18 cellular contexts compared by ENCODE assay signal in the genomic region with DNA sequence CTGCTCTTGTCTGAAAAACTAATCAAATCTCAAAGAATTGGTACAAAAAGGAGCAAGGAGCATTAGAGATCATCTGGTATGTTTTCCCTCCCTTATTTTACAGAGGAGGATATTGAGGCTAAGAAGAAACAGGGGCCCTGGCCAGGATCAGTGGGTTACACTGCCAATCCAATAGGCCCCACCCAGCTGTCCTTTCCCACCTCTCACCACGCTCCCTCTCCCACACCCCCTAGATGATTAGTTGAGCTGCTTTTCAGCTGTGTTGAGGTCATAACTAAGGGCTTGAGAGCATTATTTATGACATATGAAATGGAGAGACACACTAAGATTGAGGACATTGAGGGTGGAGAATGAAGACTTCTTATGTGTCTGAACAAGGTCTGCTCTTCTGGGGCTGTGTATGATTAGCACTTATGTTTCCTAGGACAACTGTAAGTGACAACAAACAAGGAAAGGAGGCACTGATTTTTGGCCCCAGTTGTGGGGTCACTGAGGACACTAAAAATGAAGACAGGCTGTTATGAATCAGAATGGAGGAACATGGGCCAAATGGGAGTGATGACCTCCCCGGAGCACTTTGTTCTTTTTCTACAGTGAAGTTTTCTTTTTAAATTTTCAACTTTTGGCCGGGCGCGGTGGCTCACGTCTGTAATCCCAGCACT. TPM values are rescaled to one million over a fixed set of nuclear protein-coding genes. Genes with fewer than 3 reads are reported as not detected.
A peak's percentile ranks its signal among the peaks of the same experiment; 100 is the strongest.
DNase-seq lines count a peak whose midpoint lies in the region; ATAC-seq and TF ChIP-seq lines count a peak whose summit lies in the region.
"Had no signal": no experiment of that assay in that cellular context is flagged by ENCODE, and none has a peak within 500 bp of the region (broad histone marks: within the 10 kb centered on the region; RNA-seq: fewer than 3 reads in every experiment).

No MANE protein-coding gene starts in this region.

- H3K9me3 ChIP-seq in mucosa of descending colon, result no peaks in the 10 kb centered on the region
- no peaks in the 10 kb centered on the region for H3K9me3 ChIP-seq in right lobe of liver
- H3K9me3 ChIP-seq: BE2C had no signal

- H3K27me3 ChIP-seq in right lobe of liver, result no peaks in the 10 kb centered on the region
- H3K27me3 ChIP-seq: BE2C had no signal

- DNase-seq in fibroblast of villous mesenchyme (ENCODE audit: low read depth), result peak; percentile 17
- no peak for DNase-seq in mucosa of descending colon
- DNase-seq in type B pancreatic cell (ENCODE audit: extremely low spot score, unreplicated experiment), result no peak
- no peak for DNase-seq in EL
- no peak for DNase-seq in right lobe of liver
- DNase-seq: activated naive CD8-positive, alpha-beta T cell treated with anti-CD3 and anti-CD28 coated beads, Interleukin-2, amount 50 U/mL, for 24 hours; BE2C; central memory CD4-positive, alpha-beta T cell; effector CD8-positive, alpha-beta T cell; MM.1S; SHP77; T-helper 17 cell had no signal

- ATAC-seq in mucosa of descending colon, result peak; percentile 44
- no peak for ATAC-seq in stimulated activated memory B cell treated with anti-CD40 and anti-IgM and Interleukin-4, amounts not matched to agents 10 μg/mL and 1 μg/mL and 100 μg/mL, for 72 hours
- ATAC-seq in right lobe of liver, result no peak
- ATAC-seq: activated naive CD8-positive, alpha-beta T cell treated with anti-CD3 and anti-CD28 coated beads, Interleukin-2, amount 50 U/mL, for 24 hours; T-helper 17 cell had no signal

- TF ChIP-seq POLR2A in right lobe of liver (IDR thresholded peaks at IDR 0.05), result no peak

- H3K4me1 ChIP-seq in mucosa of descending colon (ENCODE audit: low read depth), result no peaks in the 10 kb centered on the region
- H3K4me1 ChIP-seq in right lobe of liver, result no peaks in the 10 kb centered on the region
- H3K4me1 ChIP-seq: BE2C had no signal

- peaks cover 5% of the 10 kb centered on the region for H3K9me3 Mint-ChIP-seq in type B pancreatic cell
- no peaks in the 10 kb centered on the region for H3K9me3 Mint-ChIP-seq in stimulated activated memory B cell treated with anti-CD40 and anti-IgM and Interleukin-4, amounts not matched to agents 10 μg/mL and 1 μg/mL and 100 μg/mL, for 72 hours
- H3K9me3 Mint-ChIP-seq: activated naive CD8-positive, alpha-beta T cell treated with anti-CD3 and anti-CD28 coated beads, Interleukin-2, amount 50 U/mL, for 24 hours; activated T-helper 1 cell treated with anti-CD3 and anti-CD28 coated beads, Interleukin-12 subunit alpha, Interleukin-12 subunit beta, Interleukin-2, Interleukin-4 antibody, amounts not matched to agents 30 ng/mL and 10 ng/mL and 1 ng/mL, durations not matched to agents 14 hours and 24 hours and 36 hours; memory B cell had no signal

- TF ChIP-seq CTCF in VCaP (conservative IDR thresholded peaks at IDR 0.05), result no peak
- TF ChIP-seq CTCF in fibroblast of villous mesenchyme (IDR thresholded peaks at IDR 0.05; ENCODE audit: insufficient read depth, low read depth, low read length), result no peak
- no peak for TF ChIP-seq CTCF in mucosa of descending colon (IDR thresholded peaks at IDR 0.05)
- no peak for TF ChIP-seq CTCF in type B pancreatic cell (conservative IDR thresholded peaks at IDR 0.05)
- TF ChIP-seq CTCF in right lobe of liver (IDR thresholded peaks at IDR 0.05), result no peak

- no peak overlapping the region for H3K4me3 ChIP-seq in fibroblast of villous mesenchyme (ENCODE audit: low read depth, low read length)
- H3K4me3 ChIP-seq in mucosa of descending colon, result no peak overlapping the region
- no peak overlapping the region for H3K4me3 ChIP-seq in right lobe of liver

- peaks cover 13% of the 10 kb centered on the region for H3K4me1 Mint-ChIP-seq in type B pancreatic cell (ENCODE audit: unreplicated experiment)
- H3K4me1 Mint-ChIP-seq in stimulated activated memory B cell treated with anti-CD40 and anti-IgM and Interleukin-4, amounts not matched to agents 10 μg/mL and 1 μg/mL and 100 μg/mL, for 72 hours, result no peaks in the 10 kb centered on the region
- H3K4me1 Mint-ChIP-seq: memory B cell, T-helper 17 cell had no signal

- no peak overlapping the region for H3K4me3 Mint-ChIP-seq in type B pancreatic cell
- H3K4me3 Mint-ChIP-seq in stimulated activated memory B cell treated with anti-CD40 and anti-IgM and Interleukin-4, amounts not matched to agents 10 μg/mL and 1 μg/mL and 100 μg/mL, for 72 hours, result no peak overlapping the region
- H3K4me3 Mint-ChIP-seq: activated naive CD8-positive, alpha-beta T cell treated with anti-CD3 and anti-CD28 coated beads, Interleukin-2, amount 50 U/mL, for 24 hours; activated T-helper 1 cell treated with anti-CD3 and anti-CD28 coated beads, Interleukin-12 subunit alpha, Interleukin-12 subunit beta, Interleukin-2, Interleukin-4 antibody, amounts not matched to agents 30 ng/mL and 10 ng/mL and 1 ng/mL, durations not matched to agents 14 hours and 24 hours and 36 hours; memory B cell; T-helper 17 cell had no signal

- H3K36me3 ChIP-seq in mucosa of descending colon (ENCODE audit: low read depth) (no peaks in the 10 kb centered on the region), right lobe of liver (no peaks in the 10 kb centered on the region)
- H3K36me3 ChIP-seq: BE2C had no signal

- H3K27ac ChIP-seq in VCaP, result peak overlapping the region; percentile 41
- H3K27ac ChIP-seq in right lobe of liver, result no peak overlapping the region

- H3K27ac Mint-ChIP-seq in type B pancreatic cell, result peak overlapping the region; percentile 20
- H3K27ac Mint-ChIP-seq in stimulated activated memory B cell treated with anti-CD40 and anti-IgM and Interleukin-4, amounts not matched to agents 10 μg/mL and 1 μg/mL and 100 μg/mL, for 72 hours, result no peak overlapping the region
- H3K27ac Mint-ChIP-seq: activated naive CD8-positive, alpha-beta T cell treated with anti-CD3 and anti-CD28 coated beads, Interleukin-2, amount 50 U/mL, for 24 hours; activated T-helper 1 cell treated with anti-CD3 and anti-CD28 coated beads, Interleukin-12 subunit alpha, Interleukin-12 subunit beta, Interleukin-2, Interleukin-4 antibody, amounts not matched to agents 30 ng/mL and 10 ng/mL and 1 ng/mL, durations not matched to agents 14 hours and 24 hours and 36 hours; memory B cell; T-helper 17 cell had no signal

- H3K36me3 Mint-ChIP-seq in type B pancreatic cell, result peaks cover 3% of the 10 kb centered on the region
- H3K36me3 Mint-ChIP-seq in stimulated activated memory B cell treated with anti-CD40 and anti-IgM and Interleukin-4, amounts not matched to agents 10 μg/mL and 1 μg/mL and 100 μg/mL, for 72 hours, result no peaks in the 10 kb centered on the region
- H3K36me3 Mint-ChIP-seq: memory B cell had no signal

- intact Hi-C loops in mucosa of descending colon (cut with DNase I, micrococcal nuclease), result no loop called here
- intact Hi-C loops in right lobe of liver (cut with DNase I), result no loop called here

- 73% methylated on average over 6 of the region's 6 CpGs for WGBS in right lobe of liver (ENCODE audit: insufficient coverage, low coverage, low lambda C conversion rate, missing lambda C conversion rate)

- no peaks in the 10 kb centered on the region for H3K27me3 Mint-ChIP-seq in type B pancreatic cell
- peaks cover 11% of the 10 kb centered on the region for H3K27me3 Mint-ChIP-seq in stimulated activated memory B cell treated with anti-CD40 and anti-IgM and Interleukin-4, amounts not matched to agents 10 μg/mL and 1 μg/mL and 100 μg/mL, for 72 hours
- H3K27me3 Mint-ChIP-seq: activated naive CD8-positive, alpha-beta T cell treated with anti-CD3 and anti-CD28 coated beads, Interleukin-2, amount 50 U/mL, for 24 hours had no signal

RNA-seq across cellular contexts. Expression of a gene that starts 26.5 kb away (rescaled TPM):
- total RNA-seq in fibroblast of villous mesenchyme (under 0.01 TPM in 1 of 2 replicates, not detected in the other), mucosa of descending colon (1 to 10 TPM in 2 of 3 donors, under 1 TPM in 1; 0.47 to 3.2 (median 1.9) TPM), type B pancreatic cell (ENCODE audit: low replicate concordance) (2.9 and 6.0 TPM in 2 replicates), right lobe of liver (under 1 TPM in 4 of 6 experiments, not detected in 2; 0.06 to 0.14 (median 0.09) TPM)
- total RNA-seq: activated CD8-positive, alpha-beta memory T cell treated with anti-CD3 and anti-CD28 coated beads for 36 hours; activated T-helper 1 cell treated with anti-CD3 and anti-CD28 coated beads, Interleukin-12 subunit alpha, Interleukin-12 subunit beta, Interleukin-2, Interleukin-4 antibody, amounts not matched to agents 30 ng/mL and 10 ng/mL and 1 ng/mL, durations not matched to agents 14 hours and 24 hours and 36 hours; NCI-H460; T-helper 17 cell had no signal
